ENCODE assay signal across 1 cellular context in genomic region chr1:92478393-92478792, GRCh38.
TF ChIP-seq lines count a peak whose summit lies in the region.

No MANE protein-coding gene starts in this region.

TF ChIP-seq in HCT116, 20 proteins besides CTCF, POLR2A, EP300 and RAD21:
- no peak for TF ChIP-seq ZBTB33 (IDR thresholded peaks at IDR 0.05; ENCODE audit: extremely low read depth, insufficient replicate concordance, low read length)
- no peak for TF ChIP-seq TCF7L2 (IDR thresholded peaks at IDR 0.05; ENCODE audit: borderline replicate concordance, extremely low read depth, insufficient read depth, insufficient read length)
- TF ChIP-seq ZNF274 (IDR thresholded peaks at IDR 0.05; ENCODE audit: low read depth, low read length) = no peak
- TF ChIP-seq MAX (IDR thresholded peaks at IDR 0.05) = no peak
- no peak for TF ChIP-seq YY1 (IDR thresholded peaks at IDR 0.05; ENCODE audit: extremely low read depth, insufficient replicate concordance, low read depth, low read length)
- no peak for TF ChIP-seq ZFX (IDR thresholded peaks at IDR 0.05)
- no peak for TF ChIP-seq POLR2AphosphoS5 (IDR thresholded peaks at IDR 0.05; ENCODE audit: low read depth, low read length)
- no peak for TF ChIP-seq EZH2 (IDR thresholded peaks at IDR 0.05)
- TF ChIP-seq SRF (IDR thresholded peaks at IDR 0.05; ENCODE audit: low read depth) = no peak
- no peak for TF ChIP-seq JUND (IDR thresholded peaks at IDR 0.05)
- no peak for TF ChIP-seq FOSL1 (IDR thresholded peaks at IDR 0.05; ENCODE audit: low read depth)
